ENCODE assay signal across 32 cellular contexts in genomic region chr11:70674605-70675004, GRCh38.
"Had no signal": no experiment of that assay in that cellular context is flagged by ENCODE, and none has a peak within 500 bp of the region (broad histone marks: within the 10 kb centered on the region; RNA-seq: fewer than 3 reads in every experiment).

No MANE protein-coding gene starts in this region.

- DNase-seq: activated B cell treated with CpG ODN at 0.5 μM for 24 hours; activated CD4-positive, alpha-beta T cell treated with anti-CD3 and anti-CD28 coated beads for 48 hours; activated CD4-positive, alpha-beta T cell treated with anti-CD3 and anti-CD28 coated beads, Interleukin-2, amount 50 U/mL, for 1 hour; activated CD4-positive, alpha-beta T cell treated with anti-CD3 and anti-CD28 coated beads, Interleukin-2, amount 50 U/mL, for 48 hours; activated CD8-positive, alpha-beta memory T cell treated with anti-CD3 and anti-CD28 coated beads for 24 hours; activated CD8-positive, alpha-beta T cell treated with anti-CD3 and anti-CD28 coated beads for 36 hours; activated effector memory CD4-positive, alpha-beta T cell treated with anti-CD3 and anti-CD28 coated beads, Interleukin-2, amount 50 U/mL, for 16 hours; activated naive CD4-positive, alpha-beta T cell treated with anti-CD3 and anti-CD28 coated beads for 36 hours; activated naive CD8-positive, alpha-beta T cell treated with anti-CD3 and anti-CD28 coated beads for 36 hours; activated naive CD8-positive, alpha-beta T cell treated with anti-CD3 and anti-CD28 coated beads, Interleukin-2, amount 50 U/mL, for 24 hours; activated T-cell treated with anti-CD3 and anti-CD28 coated beads, Interleukin-2, amount 50 U/mL, for 4 hours; adrenal gland; amygdala; body of pancreas; caudate nucleus; cortex of kidney; dermis blood vessel endothelial cell; effector CD4-positive, alpha-beta T cell; effector memory CD8-positive, alpha-beta T cell; foreskin fibroblast; gastrocnemius medialis; glutamatergic neuron; heart left ventricle; T-helper 1 cell; T-helper 17 cell; T1000; WERI-Rb-1 had no signal

- H3K27me3 ChIP-seq: adrenal gland, body of pancreas, gastrocnemius medialis had no signal

- H3K4me3 ChIP-seq: adrenal gland, body of pancreas, gastrocnemius medialis, heart left ventricle had no signal

- ATAC-seq: activated CD4-positive, CD25-positive, alpha-beta regulatory T cell treated with anti-CD3 and anti-CD28 coated beads, Interleukin-2, amount 50 U/mL, for 24 hours; activated CD8-positive, alpha-beta T cell treated with anti-CD3 and anti-CD28 coated beads for 36 hours; activated naive CD8-positive, alpha-beta T cell treated with anti-CD3 and anti-CD28 coated beads, Interleukin-2, amount 50 U/mL, for 24 hours; activated T-cell treated with anti-CD3 and anti-CD28 coated beads, Interleukin-2, amount 50 U/mL, for 4 hours; activated T-helper 17 cell treated with anti-CD3 and anti-CD28 coated beads, Interleukin-2, amount 50 U/mL, for 72 hours; body of pancreas; effector memory CD8-positive, alpha-beta T cell; esophagus mucosa; gastrocnemius medialis; heart left ventricle; T-helper 17 cell had no signal

- H3K4me1 ChIP-seq: adrenal gland, body of pancreas, gastrocnemius medialis, heart left ventricle had no signal

- H3K9me3 ChIP-seq: adrenal gland, body of pancreas, gastrocnemius medialis, heart left ventricle had no signal

- H3K27ac ChIP-seq: adrenal gland, body of pancreas, gastrocnemius medialis, heart left ventricle, WERI-Rb-1 had no signal

- FAIRE-seq: colon, endometrium had no signal

- H3K36me3 ChIP-seq: adrenal gland, gastrocnemius medialis, heart left ventricle, WERI-Rb-1 had no signal
